19 cellular contexts compared by ENCODE assay signal in the genomic region with DNA sequence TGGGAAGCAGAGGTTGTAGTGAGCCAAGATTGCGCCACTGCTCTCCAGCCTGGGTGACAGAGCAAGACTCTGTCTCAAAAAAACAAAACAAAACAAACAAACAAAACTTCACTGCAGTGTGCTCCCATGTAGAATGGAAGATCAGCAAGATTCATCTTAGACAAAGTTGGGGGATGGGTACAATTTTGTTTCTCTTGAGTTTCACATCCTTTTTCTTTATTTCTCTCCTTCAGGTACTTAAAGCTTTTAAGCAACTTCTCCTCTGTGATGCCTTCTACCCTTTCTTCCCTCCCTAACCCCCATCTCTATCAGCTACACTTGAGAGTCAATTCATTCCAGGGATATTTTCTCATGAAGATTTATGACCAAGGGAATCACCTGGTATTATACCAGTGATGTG. TPM values are rescaled to one million over a fixed set of nuclear protein-coding genes. Genes with fewer than 3 reads are reported as not detected.
DNase-seq lines count a peak whose midpoint lies in the region; ATAC-seq and TF ChIP-seq lines count a peak whose summit lies in the region.
"Had no signal": no experiment of that assay in that cellular context is flagged by ENCODE, and none has a peak within 500 bp of the region (broad histone marks: within the 10 kb centered on the region; RNA-seq: fewer than 3 reads in every experiment).

No MANE protein-coding gene starts in this region.

- peak; percentile 72 for DNase-seq in Karpas-422
- DNase-seq in NOMO-1 treated with DMSO at 0.1 percent for 48 hours (lab: John Stamatoyannopoulos, UW; ENCODE audit: unreplicated experiment): peak; percentile 84
- DNase-seq in activated B cell treated with CpG ODN at 0.5 μM for 24 hours: no peak
- no peak for DNase-seq in stomach
- no peak for DNase-seq in stimulated activated CD4-positive, alpha-beta T cell treated with anti-CD3 and anti-CD28 coated beads, Interleukin-15, amount 100 ng/mL, for 24 hours
- no peak for DNase-seq in glutamatergic neuron
- DNase-seq: C1 segment of cervical spinal cord, GM23248, HCEC 1CT, NCI-H1092, NCI-H146, NCI-H2081 treated with DMSO at 0.1 percent for 48 hours, NCI-H2227 treated with DMSO at 0.1 percent for 48 hours, NCI-H524 treated with DMSO at 0.1 percent for 48 hours, PC-9 had no signal

- no peak overlapping the region for H3K9ac ChIP-seq in Karpas-422 (ENCODE audit: low read length)
- H3K9ac ChIP-seq: GM23248 had no signal

- POLR2A ChIA-PET in activated B cell treated with CpG ODN at 0.5 μM for 24 hours (lab: Charles Lee): interaction anchor here (0.6 to 1.2 kb wide), 5 partner anchors 15 to 219 kb away, joined by 3 to 5 read pairs (median 3); partner anchors contain the start of genes CTPS2 and RBBP7

- intact Hi-C loops in activated B cell treated with CpG ODN at 0.5 μM for 24 hours (cut with micrococcal nuclease): loop anchor here (2.0 kb wide), 1 partner anchor 59 kb away; no protein-coding TSS in a partner anchor
- intact Hi-C loops in stomach (cut with DNase I; ENCODE audit: low total_unique reads): loop anchor here (5.0 kb wide), 1 partner anchor 157 kb away; no protein-coding TSS in a partner anchor

- H3K4me1 Mint-ChIP-seq in activated B cell treated with CpG ODN at 0.5 μM for 24 hours: peaks cover 20% of the 10 kb centered on the region
- no peaks in the 10 kb centered on the region for H3K4me1 Mint-ChIP-seq in glutamatergic neuron (ENCODE audit: low read depth, unreplicated experiment)

- TF ChIP-seq CTCF in DOHH2 (IDR thresholded peaks at IDR 0.05; ENCODE audit: low read depth, low read length, poor library complexity, severe bottlenecking) (no peak), activated B cell treated with CpG ODN at 0.5 μM for 24 hours (IDR thresholded peaks at IDR 0.05) (no peak), stomach (IDR thresholded peaks at IDR 0.05) (no peak), glutamatergic neuron (IDR thresholded peaks at IDR 0.05; ENCODE audit: partially characterized antibody, unreplicated experiment) (no peak)

- no peaks in the 10 kb centered on the region for H3K9me2 ChIP-seq in DOHH2 (replicated peaks; ENCODE audit: control insufficient read depth, low read length)
- H3K9me2 ChIP-seq in Karpas-422 (replicated peaks; ENCODE audit: insufficient read depth, low read length): no peaks in the 10 kb centered on the region

- no peak for TF ChIP-seq EP300 in stomach (IDR thresholded peaks at IDR 0.05)

- no peaks in the 10 kb centered on the region for H3K9me3 ChIP-seq in DOHH2 (ENCODE audit: control insufficient read depth, insufficient read depth, low read length)
- no peaks in the 10 kb centered on the region for H3K9me3 ChIP-seq in Karpas-422 (ENCODE audit: low read length)
- no peaks in the 10 kb centered on the region for H3K9me3 ChIP-seq in stomach

- TF ChIP-seq POLR2A in stomach (IDR thresholded peaks at IDR 0.05): no peak

- H3K79me2 ChIP-seq in DOHH2 (ENCODE audit: control insufficient read depth, low read length): no peaks in the 10 kb centered on the region
- no peaks in the 10 kb centered on the region for H3K79me2 ChIP-seq in Karpas-422 (ENCODE audit: low read length)

- H3K4me1 ChIP-seq in DOHH2 (ENCODE audit: control insufficient read depth, low read length): peaks cover 46% of the 10 kb centered on the region
- peaks cover 24% of the 10 kb centered on the region for H3K4me1 ChIP-seq in Karpas-422 (ENCODE audit: low read length)
- peaks cover 0 to 9% (median 7%) of the 10 kb centered on the region in 4 donors for H3K4me1 ChIP-seq in stomach

- 0 out of 2 replicates have a peak, but pooled peaks cover 2% of the 10 kb centered on the region for H3F3A ChIP-seq in DOHH2 (ENCODE audit: control insufficient read depth, insufficient read depth)

- H3K4me2 ChIP-seq in DOHH2 (ENCODE audit: low read length) (peak overlapping the region; percentile 51), Karpas-422 (ENCODE audit: low read depth, low read length, poor library complexity, severe bottlenecking) (no peak overlapping the region)
- H3K4me2 ChIP-seq: PC-9 had no signal

- CTCF ChIA-PET in activated B cell treated with CpG ODN at 0.5 μM for 24 hours (lab: Charles Lee): interaction anchor here (1.0 to 5.7 kb wide), 3 partner anchors 9 to 162 kb away, joined by 3 to 65 read pairs (median 3); no protein-coding TSS in a partner anchor

- H3K27me3 ChIP-seq in DOHH2 (ENCODE audit: control insufficient read depth, low read length) (no peaks in the 10 kb centered on the region), Karpas-422 (ENCODE audit: low read length) (no peaks in the 10 kb centered on the region), stomach (peaks cover 0 to 15% (median 0%) of the 10 kb centered on the region in 3 donors)

- H3K27ac Mint-ChIP-seq in activated B cell treated with CpG ODN at 0.5 μM for 24 hours (peak overlapping the region; percentile 74), glutamatergic neuron (ENCODE audit: unreplicated experiment) (no peak overlapping the region)

- no peaks in the 10 kb centered on the region for H3K27me3 Mint-ChIP-seq in activated B cell treated with CpG ODN at 0.5 μM for 24 hours
- no peaks in the 10 kb centered on the region for H3K27me3 Mint-ChIP-seq in glutamatergic neuron (ENCODE audit: unreplicated experiment)

- H3K4me3 Mint-ChIP-seq in activated B cell treated with CpG ODN at 0.5 μM for 24 hours (no peak overlapping the region), glutamatergic neuron (ENCODE audit: unreplicated experiment) (no peak overlapping the region)

- no peaks in the 10 kb centered on the region for H4K20me1 ChIP-seq in DOHH2 (ENCODE audit: control insufficient read depth, insufficient read depth, low read depth, low read length)
- no peaks in the 10 kb centered on the region for H4K20me1 ChIP-seq in Karpas-422 (ENCODE audit: insufficient read depth, low read depth, low read length)

- H2AFZ ChIP-seq in Karpas-422 (ENCODE audit: low read length): no peak overlapping the region
- H2AFZ ChIP-seq: GM23248, PC-9 had no signal

- H3K4me3 ChIP-seq in DOHH2 (ENCODE audit: low read length) (peak overlapping the region; percentile 56), Karpas-422 (ENCODE audit: low read length) (no peak overlapping the region), stomach (no peak overlapping the region)
- H3K4me3 ChIP-seq: GM23248, PC-9, SK-N-MC had no signal

- peak; percentile 19 for ATAC-seq in activated B cell treated with CpG ODN at 0.5 μM for 24 hours (ENCODE audit: low read depth)
- ATAC-seq in HG02759 (IDR thresholded peaks at IDR 0.05; ENCODE audit: unreplicated experiment): no peak

- H3K27ac ChIP-seq in DOHH2 (ENCODE audit: low read depth, low read length) (peak overlapping the region; percentile 49), Karpas-422 (ENCODE audit: low read length) (no peak overlapping the region), stomach (no peak overlapping the region)
- H3K27ac ChIP-seq: GM23248, HL-60, PC-9, SK-N-MC had no signal

- H3K36me3 ChIP-seq in DOHH2 (ENCODE audit: control insufficient read depth, low read length) (no peaks in the 10 kb centered on the region), Karpas-422 (ENCODE audit: insufficient read depth, low read length) (no peaks in the 10 kb centered on the region), stomach (no peaks in the 10 kb centered on the region)

- WGBS in stomach, 5 donors: 77 to 100% (median 92%) methylated on average over 1 of the region's 1 CpG

- H3K9me3 Mint-ChIP-seq in activated B cell treated with CpG ODN at 0.5 μM for 24 hours (no peaks in the 10 kb centered on the region), glutamatergic neuron (ENCODE audit: unreplicated experiment) (peaks cover 2% of the 10 kb centered on the region)

- H3K36me3 Mint-ChIP-seq in activated B cell treated with CpG ODN at 0.5 μM for 24 hours (ENCODE audit: low read depth): no peaks in the 10 kb centered on the region
- no peaks in the 10 kb centered on the region for H3K36me3 Mint-ChIP-seq in glutamatergic neuron (ENCODE audit: unreplicated experiment)

RNA-seq across cellular contexts. Expression of gene RBBP7, which starts 15.5 kb away (rescaled TPM):
- 138 and 185 TPM in 2 replicates for total RNA-seq in Karpas-422 (2014; rRNA removed; shearing (Covaris generic); ENCODE audit: low replicate concordance)
- total RNA-seq in activated B cell treated with CpG ODN at 0.5 μM for 24 hours (97.9 and 103 TPM in 2 replicates), stomach (100 to 1,000 TPM in 3 of 5 donors, 10 to 100 TPM in 2; 60.9 to 150 (median 123) TPM), glutamatergic neuron (ENCODE audit: unreplicated experiment) (79.2 TPM)
- polyA plus RNA-seq in stomach: 100 to 1,000 TPM in 1 of 3 donors, 10 to 100 TPM in 2; 81.8 to 152 (median 95.3) TPM

Comparison
In these comparisons a context has a peak if more than half of its experiments do, and no peak if none do; other contexts are left out.
1. DNase-seq: peak in Karpas-422 (single experiment) and NOMO-1 treated with DMSO at 0.1 percent for 48 hours (single experiment); none in activated B cell treated with CpG ODN at 0.5 μM for 24 hours (single experiment), stomach (single experiment), stimulated activated CD4-positive, alpha-beta T cell treated with anti-CD3 and anti-CD28 coated beads, Interleukin-15, amount 100 ng/mL, for 24 hours (single experiment) and glutamatergic neuron (single experiment).